ENCODE assay signal across 8 cellular contexts in genomic region chrX:155881158-155881993, GRCh38.
DNase-seq lines count a peak whose midpoint lies in the region; ATAC-seq lines count a peak whose summit lies in the region.

TSS of gene VAMP7 (plus strand) at chrX:155881345. CDS start at chrX:155889467, 8,122 bp downstream.

- H3K9me3 ChIP-seq in mucosa of rectum (ENCODE audit: control insufficient read depth in 2 of 2, low read length in 2 of 2), result no peaks in the 10 kb centered on the region

- H3K36me3 ChIP-seq in mucosa of rectum (ENCODE audit: control insufficient read depth in 2 of 2, insufficient read depth in 2 of 2, low read length in 2 of 2), result no peaks in the 10 kb centered on the region

- peaks cover 0 to 2% of the 10 kb centered on the region in 2 donors for H3K4me1 ChIP-seq in mucosa of rectum (ENCODE audit: control insufficient read depth in 2 of 2, insufficient read depth in 2 of 2, low read length in 2 of 2)

- no peaks in the 10 kb centered on the region for H3K27me3 ChIP-seq in mucosa of rectum (ENCODE audit: control insufficient read depth in 2 of 2, insufficient read depth in 2 of 2, low read length in 2 of 2)

- DNase-seq in DMS114 treated with DMSO at 0.1 percent for 48 hours (lab: John Stamatoyannopoulos, UW; ENCODE audit: unreplicated experiment) (peak; percentile 75), HuH-7.5 (ENCODE audit: low spot score) (peak; percentile 35), OCI-M1 (lab: John Stamatoyannopoulos, UW) (peak; percentile 95), activated T-cell treated with anti-CD3 and anti-CD28 coated beads for 24 hours (ENCODE audit: low read depth) (peak; percentile 73), epithelial cell of prostate (ENCODE audit: low read depth, low spot score) (peak; percentile 41)
- DNase-seq in stimulated activated CD8-positive, alpha-beta memory T cell treated with anti-CD3 and anti-CD28 coated beads, Interleukin-4, amount 100 ng/mL, for 4 hours (ENCODE audit: low read depth in 2 of 2, low spot score in 1 of 2), result peak; percentile 46 to 66

- peak within 1 kb of the TSS; percentile 75 to 89 for H3K4me3 ChIP-seq in mucosa of rectum (ENCODE audit: low read length in 2 of 2)

- H3K9ac ChIP-seq in mucosa of rectum (ENCODE audit: low read depth in 1 of 2, low read length in 2 of 2), result peak within 1 kb of the TSS; percentile 76 to 81

- H3K27ac ChIP-seq in epithelial cell of prostate, result peak within 1 kb of the TSS; percentile 42
- peak within 1 kb of the TSS; percentile 74 to 80 for H3K27ac ChIP-seq in mucosa of rectum (ENCODE audit: low read depth in 2 of 2, low read length in 2 of 2)

- ATAC-seq in GM21528 (IDR thresholded peaks at IDR 0.05; ENCODE audit: low FRiP score, unreplicated experiment), result peak; percentile 97

Comparison
In these comparisons a context has a peak if more than half of its experiments do, and no peak if none do; other contexts are left out.
1. Peak in every context shown above with its lines: DNase-seq, ATAC-seq, H3K4me3 ChIP-seq and H3K27ac ChIP-seq.
2. DNase-seq: peak in every context shown above with its lines; median percentile 95 in OCI-M1; 75 in DMS114 treated with DMSO at 0.1 percent for 48 hours; 73 in activated T-cell treated with anti-CD3 and anti-CD28 coated beads for 24 hours; 56 in stimulated activated CD8-positive, alpha-beta memory T cell treated with anti-CD3 and anti-CD28 coated beads, Interleukin-4, amount 100 ng/mL, for 4 hours; 41 in epithelial cell of prostate; 35 in HuH-7.5.